In the genomic region with DNA sequence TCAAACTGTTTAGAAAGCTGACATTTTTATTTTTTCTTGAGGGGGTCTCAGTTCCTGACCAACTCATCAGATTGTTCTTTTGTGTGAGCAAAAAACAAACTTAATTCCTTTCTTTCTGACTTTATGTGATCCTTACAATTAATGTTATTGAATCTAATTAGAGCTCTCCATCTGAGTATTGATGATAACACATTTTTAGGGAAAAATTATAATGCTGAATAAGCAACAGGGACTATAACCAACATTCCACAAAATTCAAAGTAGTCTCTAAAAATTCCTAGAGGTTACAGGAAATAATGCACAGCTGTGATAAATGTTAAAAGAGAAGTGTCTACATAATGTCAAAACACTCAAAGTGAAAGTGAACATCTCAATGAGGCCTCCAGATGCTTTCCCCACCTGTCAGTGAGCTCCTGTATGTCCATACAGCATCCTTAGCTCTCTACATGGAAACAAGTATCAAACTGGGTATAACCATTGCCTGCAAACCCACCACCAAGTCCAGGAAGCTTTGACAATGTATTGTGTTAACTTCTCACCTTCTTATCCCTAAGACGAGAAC, we compare ENCODE assay signal across 21 cellular contexts.
DNase-seq lines count a peak whose midpoint lies in the region; ATAC-seq, FAIRE-seq and TF ChIP-seq lines count a peak whose summit lies in the region.
"Had no signal": no experiment of that assay in that cellular context is flagged by ENCODE, and none has a peak within 500 bp of the region (broad histone marks: within the 10 kb centered on the region; RNA-seq: fewer than 3 reads in every experiment).

No MANE protein-coding gene starts in this region.

- no peak for TF ChIP-seq RAD21 in HepG2 (CRISPR knock-in tag; IDR thresholded peaks at IDR 0.05)

- H4K20me1 ChIP-seq in HepG2 (ENCODE audit: insufficient read depth, low read length), result no peaks in the 10 kb centered on the region
- no peaks in the 10 kb centered on the region for H4K20me1 ChIP-seq in hepatocyte (ENCODE audit: insufficient read depth, poor library complexity, severe bottlenecking)

- no peak overlapping the region for H3K27ac ChIP-seq in HepG2 (ENCODE audit: extremely low read length, insufficient read depth, low read length)
- no peak overlapping the region for H3K27ac ChIP-seq in right lobe of liver
- H3K27ac ChIP-seq in hepatocyte, result no peak overlapping the region

- intact Hi-C loops in HepG2 (cut with micrococcal nuclease; ENCODE audit: unreplicated experiment), result loop anchor here (5.0 kb wide), 1 partner anchor 446 kb away; no protein-coding TSS in a partner anchor
- intact Hi-C loops in right lobe of liver (cut with DNase I), result no loop called here

- in situ Hi-C loops in HepG2 (cut with HindIII; ENCODE audit: extremely low pct_ligation_motif_present, low pct_unique_long_range_greater_than_20kb), result no loop called here

- no peak for DNase-seq in HepG2 (ENCODE audit: low spot score)
- DNase-seq in right lobe of liver, result no peak
- peak; percentile 70 to 92 for DNase-seq in NCI-H524 (lab: John Stamatoyannopoulos, UW)
- DNase-seq in hepatocyte (ENCODE audit: low spot score), result no peak
- DNase-seq in stimulated activated CD4-positive, alpha-beta T cell treated with anti-CD3 and anti-CD28 coated beads, Interleukin-1b, Interleukin-23, amount 100 ng/mL, for 48 hours, result no peak
- DNase-seq: BE2C; CD4-positive, alpha-beta T cell; DMS79 treated with DMSO at 0.1 percent for 48 hours; GDM1; H7; MG63; NCI-H1092; NCI-H146; NK-92 treated with Interleukin-12 subunit alpha and Interleukin-12 subunit beta, amount 100 ng/mL, for 24 hours; OCI-M1; SHP77 treated with DMSO at 0.1 percent for 48 hours; T-helper 17 cell had no signal

- no peak overlapping the region for H3K4me3 ChIP-seq in HepG2 (replicated peaks in 1 of 3; ENCODE audit: insufficient read depth in 1 of 3, low read depth in 2 of 3, low read length in 3 of 3)
- H3K4me3 ChIP-seq in right lobe of liver, result no peak overlapping the region
- no peak overlapping the region for H3K4me3 ChIP-seq in hepatocyte
- H3K4me3 ChIP-seq: MG63 had no signal

- no peak for FAIRE-seq in HepG2 (lab: Jason Lieb, UNC)
- FAIRE-seq: GM12891, GM18507 had no signal

- H3K4me2 ChIP-seq in HepG2 (ENCODE audit: low read depth, low read length) (no peak overlapping the region), hepatocyte (no peak overlapping the region)

- H3K9ac ChIP-seq in HepG2 (ENCODE audit: insufficient read depth, low read depth, low read length), result no peak overlapping the region

- CTCF ChIA-PET in HepG2 (lab: Yijun Ruan, JAX; ENCODE audit: low intra/inter-chr PET ratio, low total read pairs), result no interaction called here

- ATAC-seq in HepG2, result no peak
- ATAC-seq in right lobe of liver, result no peak
- ATAC-seq in HG03175 (IDR thresholded peaks at IDR 0.05; ENCODE audit: unreplicated experiment), result peak; percentile 48
- no peak for ATAC-seq in GM19023 (IDR thresholded peaks at IDR 0.05; ENCODE audit: unreplicated experiment)
- ATAC-seq: T-helper 17 cell had no signal

- BruUV-seq in HepG2 (replicated peaks; lab: Mats Ljungman, UMichigan), result no TSS peak

- H3K27me3 ChIP-seq in HepG2 (ENCODE audit: control insufficient read depth in 1 of 2, insufficient read depth in 2 of 2, low read length in 2 of 2), result no peaks in the 10 kb centered on the region
- H3K27me3 ChIP-seq in right lobe of liver, result no peaks in the 10 kb centered on the region
- no peaks in the 10 kb centered on the region for H3K27me3 ChIP-seq in hepatocyte
- H3K27me3 ChIP-seq: BE2C, MG63 had no signal

- no peaks in the 10 kb centered on the region for H3K79me2 ChIP-seq in HepG2 (ENCODE audit: insufficient read depth, low read length)
- no peaks in the 10 kb centered on the region for H3K79me2 ChIP-seq in hepatocyte

- H3K9me3 ChIP-seq in HepG2 (ENCODE audit: low read length) (no peaks in the 10 kb centered on the region), right lobe of liver (no peaks in the 10 kb centered on the region), hepatocyte (ENCODE audit: low read depth) (no peaks in the 10 kb centered on the region)
- H3K9me3 ChIP-seq: BE2C, MG63 had no signal

- H3K4me1 ChIP-seq in HepG2 (ENCODE audit: insufficient read depth, low read length) (no peaks in the 10 kb centered on the region), right lobe of liver (no peaks in the 10 kb centered on the region), hepatocyte (ENCODE audit: insufficient read depth) (no peaks in the 10 kb centered on the region)
- H3K4me1 ChIP-seq: BE2C had no signal

- H3K9me2 ChIP-seq in hepatocyte (replicated peaks; ENCODE audit: insufficient read depth), result no peaks in the 10 kb centered on the region

- no peak for TF ChIP-seq EP300 in HepG2 (IDR thresholded peaks at IDR 0.05; ENCODE audit: low read depth in 2 of 2, low read length in 2 of 2)
- no peak for TF ChIP-seq EP300 in HepG2 (CRISPR knock-in tag; IDR thresholded peaks at IDR 0.05; ENCODE audit: borderline replicate concordance)

- H3K36me3 ChIP-seq in HepG2 (replicated peaks in 1 of 2; ENCODE audit: control insufficient read depth in 1 of 2, insufficient read depth in 2 of 2, low read length in 2 of 2) (no peaks in the 10 kb centered on the region), right lobe of liver (no peaks in the 10 kb centered on the region), hepatocyte (replicated peaks; ENCODE audit: insufficient read depth, low read depth) (no peaks in the 10 kb centered on the region)
- H3K36me3 ChIP-seq: BE2C, MG63 had no signal

- 4% methylated on average over 1 of the region's 1 CpG for WGBS in HepG2 (ENCODE audit: low lambda C conversion rate)
- WGBS in right lobe of liver (ENCODE audit: insufficient coverage, low coverage, low lambda C conversion rate, missing lambda C conversion rate), result 71% methylated on average over 1 of the region's 1 CpG
- WGBS in hepatocyte (ENCODE audit: low lambda C conversion rate, missing lambda C conversion rate), result 96% methylated on average over 1 of the region's 1 CpG

- TF ChIP-seq POLR2A in HepG2 (IDR thresholded peaks at IDR 0.05; ENCODE audit: insufficient read depth in 1 of 2, low read depth in 2 of 2, low read length in 2 of 2), result no peak
- TF ChIP-seq POLR2A in right lobe of liver (IDR thresholded peaks at IDR 0.05), result no peak

- POLR2A ChIA-PET in HepG2 (lab: Yijun Ruan, JAX), result no interaction called here

- H2AFZ ChIP-seq in HepG2 (ENCODE audit: low read length), result peak overlapping the region; percentile 15
- H2AFZ ChIP-seq in hepatocyte, result no peak overlapping the region

- TF ChIP-seq CTCF in HepG2 (CRISPR knock-in tag; IDR thresholded peaks at IDR 0.05) (no peak), right lobe of liver (IDR thresholded peaks at IDR 0.05) (no peak), hepatocyte (IDR thresholded peaks at IDR 0.05; ENCODE audit: poor library complexity) (no peak)

TF ChIP-seq in HepG2, 621 proteins besides CTCF, POLR2A, EP300 and RAD21:
- TF ChIP-seq MAFF (IDR thresholded peaks at IDR 0.05; ENCODE audit: low read depth, low read length), result peak; percentile 67
- TF ChIP-seq MAFK (conservative IDR thresholded peaks at IDR 0.05 in 1 of 2, IDR thresholded peaks at IDR 0.05 in 1 of 2; ENCODE audit: low read length in 2 of 2), result peak; percentile 49 to 64; a peak in 3 of 4 replicates
- TF ChIP-seq ZFP90 (CRISPR knock-in tag; IDR thresholded peaks at IDR 0.05; ENCODE audit: borderline replicate concordance), result no peak
- TF ChIP-seq ZFP36 (IDR thresholded peaks at IDR 0.05; ENCODE audit: borderline replicate concordance, low read depth, low read length, partially characterized antibody), result no peak

Comparison
In these comparisons a context has a peak if more than half of its experiments do, and no peak if none do; other contexts are left out.
1. DNase-seq: peak in NCI-H524 (2 of 2); none in HepG2 (single experiment), right lobe of liver (0 of 3), hepatocyte (single experiment) and stimulated activated CD4-positive, alpha-beta T cell treated with anti-CD3 and anti-CD28 coated beads, Interleukin-1b, Interleukin-23, amount 100 ng/mL, for 48 hours (single experiment).